Comparison of ENCODE assay signal across 11 cellular contexts in genomic region chr2:55148269-55148668, GRCh38.
A peak's percentile ranks its signal among the peaks of the same experiment; 100 is the strongest.
DNase-seq lines count a peak whose midpoint lies in the region; ATAC-seq and TF ChIP-seq lines count a peak whose summit lies in the region.
"Had no signal": no experiment of that assay in that cellular context is flagged by ENCODE, and none has a peak within 500 bp of the region (broad histone marks: within the 10 kb centered on the region; RNA-seq: fewer than 3 reads in every experiment).

No MANE protein-coding gene starts in this region.

- no peak for ATAC-seq in HG03175 (IDR thresholded peaks at IDR 0.05; ENCODE audit: unreplicated experiment)

- no peak for TF ChIP-seq CTCF in epithelial cell of esophagus (IDR thresholded peaks at IDR 0.05; ENCODE audit: insufficient read depth, low read depth, low read length, missing control alignments)

- DNase-seq in SIG-M5 treated with dmso at 0.1 percent for 504 hours (lab: John Stamatoyannopoulos, UW; ENCODE audit: unreplicated experiment) (peak; percentile 35), SIG-M5 (lab: John Stamatoyannopoulos, UW) (no peak), NCI-H69 (lab: John Stamatoyannopoulos, UW) (peak; percentile 89), epithelial cell of esophagus (ENCODE audit: low read depth) (peak; percentile 88), substantia nigra (lab: John Stamatoyannopoulos, UW) (no peak), kidney tubule cell (ENCODE audit: low spot score) (no peak), NCI-H2107 (lab: John Stamatoyannopoulos, UW) (no peak)
- DNase-seq: activated CD4-positive, alpha-beta T cell treated with anti-CD3 and anti-CD28 coated beads, Interleukin-2, amount 10 ng/mL, durations not matched to agents 24 days and 14 days; activated effector memory CD4-positive, alpha-beta T cell treated with Interleukin-2 at 50 U/mL for 16 hours; NCI-H345 had no signal

- no peak overlapping the region for H3K4me3 ChIP-seq in epithelial cell of esophagus (ENCODE audit: low read length)

- no peak overlapping the region for H3K27ac ChIP-seq in substantia nigra (ENCODE audit: low read depth, low read length, poor library complexity, severe bottlenecking)

Comparison
In these comparisons a context has a peak if more than half of its experiments do, and no peak if none do; other contexts are left out.
1. DNase-seq: peak in SIG-M5 treated with dmso at 0.1 percent for 504 hours (single experiment), NCI-H69 (single experiment) and epithelial cell of esophagus (single experiment); none in SIG-M5 (single experiment), substantia nigra (0 of 49), kidney tubule cell (single experiment) and NCI-H2107 (single experiment).